ENCODE assay signal across 1 cellular context in genomic region chr17:50118076-50118827, GRCh38.
TF ChIP-seq lines count a peak whose summit lies in the region.

No MANE protein-coding gene starts in this region.

TF ChIP-seq in IMR-90, 13 proteins besides CTCF, POLR2A, EP300 and RAD21:
- TF ChIP-seq CHD1 (IDR thresholded peaks at IDR 0.05; ENCODE audit: low read depth, low read length) (no peak), FOS (IDR thresholded peaks at IDR 0.05; ENCODE audit: low read depth, low read length) (no peak), SMC3 (IDR thresholded peaks at IDR 0.05; ENCODE audit: low read depth, low read length) (no peak), ELK1 (IDR thresholded peaks at IDR 0.05; ENCODE audit: borderline replicate concordance, low read depth, low read length) (no peak), CEBPB (IDR thresholded peaks at IDR 0.05; ENCODE audit: low read depth, low read length) (no peak)
